In genomic region chr19:41263042-41263849, GRCh38 we compare ENCODE assay signal across 8 cellular contexts. TPM values are rescaled to one million over a fixed set of nuclear protein-coding genes. Genes with fewer than 3 reads are reported as not detected.
A peak's percentile ranks its signal among the peaks of the same experiment; 100 is the strongest.
DNase-seq lines count a peak whose midpoint lies in the region; ATAC-seq and TF ChIP-seq lines count a peak whose summit lies in the region.

No MANE protein-coding gene starts in this region.

- intact Hi-C loops in CD4-positive, alpha-beta T cell (cut with DNase I, micrococcal nuclease) = loop anchor here (1.0 to 5.0 kb wide), 9 partner anchors 36 to 798 kb away; partner anchors contain the start of gene BLVRB (in 1 of the 2)

- no peaks in the 10 kb centered on the region for H3K27me3 ChIP-seq in CD4-positive, alpha-beta T cell (ENCODE audit: control insufficient read depth, insufficient read depth, low read length)
- H3K27me3 ChIP-seq in hepatocyte = no peaks in the 10 kb centered on the region

- ATAC-seq in CD4-positive, alpha-beta T cell (ENCODE audit: poor library complexity) = peak; percentile 48
- peak; percentile 9 for ATAC-seq in GM19452 (IDR thresholded peaks at IDR 0.05; ENCODE audit: unreplicated experiment)
- peak; percentile 65 for ATAC-seq in T-helper 17 cell

- H3K4me2 ChIP-seq in hepatocyte = peak overlapping the region; percentile 87

- H3K27ac ChIP-seq in CD4-positive, alpha-beta T cell (ENCODE audit: low read depth, low read length) = peak overlapping the region; percentile 100
- peak overlapping the region; percentile 93 for H3K27ac ChIP-seq in hepatocyte

- no peak for TF ChIP-seq CTCF in CD4-positive, alpha-beta T cell (IDR thresholded peaks at IDR 0.05)
- no peak for TF ChIP-seq CTCF in hepatocyte (IDR thresholded peaks at IDR 0.05; ENCODE audit: poor library complexity)

- peaks cover 24% of the 10 kb centered on the region for H4K20me1 ChIP-seq in hepatocyte (ENCODE audit: insufficient read depth, poor library complexity, severe bottlenecking)

- peak; percentile 64 to 97 (median 80) for DNase-seq in CD4-positive, alpha-beta T cell
- peak; percentile 42 for DNase-seq in Jurkat, Clone E6-1 (ENCODE audit: low read depth, low spot score)
- DNase-seq in T-helper 17 cell = peak; percentile 70 to 86 (median 77)
- peak; percentile 100 for DNase-seq in amniotic stem cell (lab: John Stamatoyannopoulos, UW)
- peak; percentile 80 for DNase-seq in hepatocyte (ENCODE audit: low spot score)
- peak; percentile 73 for DNase-seq in skeletal muscle cell (ENCODE audit: low read depth)
- DNase-seq in middle frontal gyrus (ENCODE audit: extremely low spot score, low spot score) = no peak

- H3K4me3 ChIP-seq in Jurkat, Clone E6-1 (ENCODE audit: low read length) = peak overlapping the region; percentile 98
- H3K4me3 ChIP-seq in hepatocyte = peak overlapping the region; percentile 13
- peak overlapping the region; percentile 61 for H3K4me3 ChIP-seq in skeletal muscle cell (ENCODE audit: low read depth, low read length)

- H2AFZ ChIP-seq in hepatocyte = peak overlapping the region; percentile 14

- peaks cover 53% of the 10 kb centered on the region for H3K36me3 Mint-ChIP-seq in CD4-positive, alpha-beta T cell (ENCODE audit: low read depth)
- peaks cover 17% of the 10 kb centered on the region for H3K36me3 Mint-ChIP-seq in T-helper 17 cell (ENCODE audit: low read depth)

- CTCF ChIA-PET in CD4-positive, alpha-beta T cell (lab: Charles Lee) = interaction anchor here (0.6 to 5.4 kb wide), 11 partner anchors 14 to 294 kb away, joined by 3 to 64 read pairs (median 9); partner anchors contain the start of genes B9D2, CCDC97 and TGFB1

- no peaks in the 10 kb centered on the region for H3K9me3 Mint-ChIP-seq in CD4-positive, alpha-beta T cell

- H3K4me1 Mint-ChIP-seq in CD4-positive, alpha-beta T cell (ENCODE audit: low read depth) = peaks cover 52% of the 10 kb centered on the region
- peaks cover 55% of the 10 kb centered on the region for H3K4me1 Mint-ChIP-seq in T-helper 17 cell

- peaks cover 5% of the 10 kb centered on the region for H3K27me3 Mint-ChIP-seq in CD4-positive, alpha-beta T cell
- H3K27me3 Mint-ChIP-seq in T-helper 17 cell = no peaks in the 10 kb centered on the region

- peak overlapping the region; percentile 96 for H3K4me3 Mint-ChIP-seq in CD4-positive, alpha-beta T cell
- peak overlapping the region; percentile 95 for H3K4me3 Mint-ChIP-seq in T-helper 17 cell

- H3K36me3 ChIP-seq in hepatocyte (replicated peaks; ENCODE audit: insufficient read depth, low read depth) = no peaks in the 10 kb centered on the region

- no peaks in the 10 kb centered on the region for H3K9me3 ChIP-seq in CD4-positive, alpha-beta T cell (ENCODE audit: control insufficient read depth, low read length)
- H3K9me3 ChIP-seq in T-helper 17 cell (ENCODE audit: control insufficient read depth, low read length, poor library complexity, severe bottlenecking) (no peaks in the 10 kb centered on the region), hepatocyte (ENCODE audit: low read depth) (no peaks in the 10 kb centered on the region)

- POLR2A ChIA-PET in CD4-positive, alpha-beta T cell (lab: Charles Lee) = interaction anchor here (0.6 to 5.9 kb wide), 66 partner anchors 9 to 1921 kb away, joined by 3 to 314 read pairs (median 5); partner anchors contain the start of genes ACTMAP, AKT2, B9D2 and CCDC97

- no peaks in the 10 kb centered on the region for H3K9me2 ChIP-seq in hepatocyte (replicated peaks; ENCODE audit: insufficient read depth)

- peaks cover 19% of the 10 kb centered on the region for H3K4me1 ChIP-seq in hepatocyte (ENCODE audit: insufficient read depth)

- under 1% methylated on average over 46 of the region's 46 CpGs for WGBS in hepatocyte (ENCODE audit: low lambda C conversion rate, missing lambda C conversion rate)

- H3K27ac Mint-ChIP-seq in CD4-positive, alpha-beta T cell = peak overlapping the region; percentile 100
- H3K27ac Mint-ChIP-seq in T-helper 17 cell = peak overlapping the region; percentile 100

- H3K79me2 ChIP-seq in hepatocyte = peaks cover 38% of the 10 kb centered on the region

RNA-seq across cellular contexts. Expression of gene HNRNPUL1, which starts 0.9 kb away (rescaled TPM):
- total RNA-seq in CD4-positive, alpha-beta T cell = 100 to 1,000 TPM; 367 to 388 TPM
- 288 TPM for polyA plus RNA-seq in Jurkat, Clone E6-1 (2012; ENCODE audit: insufficient read depth, insufficient read length)
- 100 to 1,000 TPM; 316 to 329 TPM for total RNA-seq in T-helper 17 cell
- total RNA-seq in hepatocyte = 92.8 and 98.5 TPM in 2 replicates
- 111 and 115 TPM in 2 replicates for polyA plus RNA-seq in hepatocyte

RNA-seq across cellular contexts. Expression of gene AXL, which starts 44.2 kb away (rescaled TPM):
- under 1 TPM; 0.30 to 0.42 TPM for total RNA-seq in CD4-positive, alpha-beta T cell
- not detected for polyA plus RNA-seq in Jurkat, Clone E6-1 (2012; ENCODE audit: insufficient read depth, insufficient read length)
- under 1 TPM; 0.22 to 0.44 TPM for total RNA-seq in T-helper 17 cell
- total RNA-seq in hepatocyte = 35.0 and 45.9 TPM in 2 replicates
- polyA plus RNA-seq in hepatocyte = 15.0 and 17.3 TPM in 2 replicates

RNA-seq across cellular contexts. Expression of gene CCDC97, which starts 46.7 kb away (rescaled TPM):
- total RNA-seq in CD4-positive, alpha-beta T cell = 10 to 100 TPM; 27.3 to 29.7 TPM
- 25.3 TPM for polyA plus RNA-seq in Jurkat, Clone E6-1 (2012; ENCODE audit: insufficient read depth, insufficient read length)
- total RNA-seq in T-helper 17 cell = 10 to 100 TPM; 34.7 to 35.4 TPM
- 11.4 and 15.1 TPM in 2 replicates for total RNA-seq in hepatocyte
- 24.4 and 32.7 TPM in 2 replicates for polyA plus RNA-seq in hepatocyte

Comparison
In these comparisons a context has a peak if more than half of its experiments do, and no peak if none do; other contexts are left out.
1. ATAC-seq: peak in every context shown above with its lines; median percentile 65 in T-helper 17 cell; 48 in CD4-positive, alpha-beta T cell; 9 in GM19452.
2. H3K4me3 ChIP-seq: peak in every context shown above with its lines; median percentile 98 in Jurkat, Clone E6-1; 61 in skeletal muscle cell; 13 in hepatocyte.
3. RNA of gene AXL, which starts 44.2 kb away (total RNA-seq): 35.0 to 45.9 TPM in hepatocyte; 0.22 to 0.44 TPM in T-helper 17 cell and 0.30 to 0.42 TPM in CD4-positive, alpha-beta T cell; every median in the first group is over 10 times any median in the second.